Comparison of ENCODE assay signal across 16 cellular contexts in genomic region chr19:45099465-45100201, GRCh38. TPM values are rescaled to one million over a fixed set of nuclear protein-coding genes. Genes with fewer than 3 reads are reported as not detected.
DNase-seq lines count a peak whose midpoint lies in the region; ATAC-seq, FAIRE-seq and TF ChIP-seq lines count a peak whose summit lies in the region.
"Had no signal": no experiment of that assay in that cellular context is flagged by ENCODE, and none has a peak within 500 bp of the region (broad histone marks: within the 10 kb centered on the region; RNA-seq: fewer than 3 reads in every experiment).

No MANE protein-coding gene starts in this region.

- TF ChIP-seq POLR2A in endothelial cell of umbilical vein (IDR thresholded peaks at IDR 0.05; ENCODE audit: low read depth, low read length) = no peak

- intact Hi-C loops in CD4-positive, alpha-beta T cell (cut with DNase I, micrococcal nuclease) = loop anchor here in 1 of 2 experiments (5.0 kb wide), 1 partner anchor 88 kb away; no protein-coding TSS in a partner anchor
- intact Hi-C loops in Panc1 (cut with micrococcal nuclease; ENCODE audit: unreplicated experiment) = no loop called here
- intact Hi-C loops in endothelial cell of umbilical vein (cut with micrococcal nuclease) = no loop called here
- intact Hi-C loops in left colon (cut with DNase I, micrococcal nuclease) = loop anchor here in 1 of 2 donors (10.0 kb wide), 1 partner anchor 75 kb away; the partner anchor contains the start of genes BLOC1S3 and TRAPPC6A

- no peak for DNase-seq in CD4-positive, alpha-beta T cell
- no peak for DNase-seq in Panc1 (ENCODE audit: low read depth, low spot score)
- DNase-seq in endothelial cell of umbilical vein (ENCODE audit: low read depth, low spot score) = no peak
- peak; percentile 73 for DNase-seq in neural progenitor cell (ENCODE audit: low spot score)
- no peak for DNase-seq in DMS114 treated with DMSO at 0.1 percent for 48 hours (lab: John Stamatoyannopoulos, UW; ENCODE audit: unreplicated experiment)
- DNase-seq in left colon = no peak
- no peak for DNase-seq in GM19240 (ENCODE audit: insufficient read length, low spot score)
- DNase-seq: activated T-cell treated with anti-CD3 and anti-CD28 coated beads, Interleukin-2, amount 50 U/mL, for 1 hour; CD4-positive, CD25-positive, alpha-beta regulatory T cell; effector CD4-positive, alpha-beta T cell; NCI-H2171; stimulated activated CD4-positive, alpha-beta T cell treated with anti-CD3 and anti-CD28 coated beads, Interleukin-15, amount 100 ng/mL, for 24 hours had no signal

- H3K4me2 ChIP-seq in endothelial cell of umbilical vein (ENCODE audit: insufficient read depth, low read length) = no peak overlapping the region
- H3K4me2 ChIP-seq in neural progenitor cell = peak overlapping the region; percentile 17

- no peaks in the 10 kb centered on the region for H3K9me3 ChIP-seq in CD4-positive, alpha-beta T cell (ENCODE audit: control insufficient read depth, low read length)
- no peaks in the 10 kb centered on the region for H3K9me3 ChIP-seq in Panc1 (ENCODE audit: control insufficient read depth, insufficient read depth, low read depth, low read length)
- no peaks in the 10 kb centered on the region for H3K9me3 ChIP-seq in endothelial cell of umbilical vein (replicated peaks; ENCODE audit: control insufficient read depth, insufficient read depth, low read length)
- no peaks in the 10 kb centered on the region for H3K9me3 ChIP-seq in neural progenitor cell (ENCODE audit: low read depth)
- H3K9me3 ChIP-seq: testis had no signal

- H3K27ac Mint-ChIP-seq in CD4-positive, alpha-beta T cell = peak overlapping the region; percentile 47
- no peak overlapping the region for H3K27ac Mint-ChIP-seq in neural progenitor cell

- dilution Hi-C loops in endothelial cell of umbilical vein (cut with MboI; ENCODE audit: extremely low pct_ligation_motif_present, low sequenced_read_pairs) = no loop called here

- H3K27ac ChIP-seq in CD4-positive, alpha-beta T cell (ENCODE audit: low read depth, low read length) = no peak overlapping the region
- H3K27ac ChIP-seq in Panc1 (ENCODE audit: low read length) = 0 out of 2 replicates have a peak overlapping the region, but pooled peaks have one; percentile 29
- no peak overlapping the region for H3K27ac ChIP-seq in endothelial cell of umbilical vein (ENCODE audit: insufficient read depth, low read depth, low read length)
- H3K27ac ChIP-seq in neural progenitor cell = no peak overlapping the region
- H3K27ac ChIP-seq: HL-60 had no signal

- peaks cover 21% of the 10 kb centered on the region for H3F3A ChIP-seq in neural progenitor cell (ENCODE audit: low read depth)

- POLR2A ChIA-PET in CD4-positive, alpha-beta T cell (lab: Charles Lee) = no interaction called here
- POLR2A ChIA-PET in Panc1 (lab: Charles Lee) = no interaction called here
- POLR2A ChIA-PET in endothelial cell of umbilical vein (lab: Charles Lee) = no interaction called here

- in situ Hi-C loops in Panc1 (cut with HindIII; ENCODE audit: low pct_unique_long_range_greater_than_20kb, low sequenced_read_pairs) = no loop called here

- no peak for FAIRE-seq in endothelial cell of umbilical vein (lab: Jason Lieb, UNC)

- no peak for ATAC-seq in CD4-positive, alpha-beta T cell (ENCODE audit: poor library complexity)
- ATAC-seq in Panc1 (peak; percentile 5; the same call in 1 of the 2 replicates), left colon (no peak), GM18498 (IDR thresholded peaks at IDR 0.05; ENCODE audit: unreplicated experiment) (no peak)

- TF ChIP-seq CTCF in CD4-positive, alpha-beta T cell (IDR thresholded peaks at IDR 0.05) = no peak
- TF ChIP-seq CTCF in Panc1 (IDR thresholded peaks at IDR 0.05) = no peak
- TF ChIP-seq CTCF in endothelial cell of umbilical vein (IDR thresholded peaks at IDR 0.05; ENCODE audit: extremely low read depth in 1 of 2, insufficient read depth in 1 of 2, low read depth in 1 of 2, low read length in 2 of 2) = no peak
- TF ChIP-seq CTCF in neural progenitor cell (IDR thresholded peaks at IDR 0.05) = no peak

- H3K9ac ChIP-seq in endothelial cell of umbilical vein (replicated peaks; ENCODE audit: extremely low read depth, insufficient read depth, low read length) (no peak overlapping the region), neural progenitor cell (peak overlapping the region; percentile 19)

- H3K9me3 Mint-ChIP-seq in CD4-positive, alpha-beta T cell = no peaks in the 10 kb centered on the region
- H3K9me3 Mint-ChIP-seq in neural progenitor cell = no peaks in the 10 kb centered on the region

- no peaks in the 10 kb centered on the region for H3K9me1 ChIP-seq in endothelial cell of umbilical vein (replicated peaks; ENCODE audit: control insufficient read depth, extremely low read depth, insufficient read depth, low read length)

- no peaks in the 10 kb centered on the region for H3K36me3 ChIP-seq in Panc1 (ENCODE audit: control insufficient read depth, insufficient read depth, low read length)
- no peaks in the 10 kb centered on the region for H3K36me3 ChIP-seq in endothelial cell of umbilical vein (ENCODE audit: control insufficient read depth in 2 of 2, extremely low read depth in 1 of 2, insufficient read depth in 2 of 2, low read length in 2 of 2)
- no peaks in the 10 kb centered on the region for H3K36me3 ChIP-seq in neural progenitor cell

- peaks cover 99% of the 10 kb centered on the region for H3K79me2 ChIP-seq in endothelial cell of umbilical vein (ENCODE audit: control insufficient read depth, insufficient read depth, low read length)
- peaks cover 95% of the 10 kb centered on the region for H3K79me2 ChIP-seq in neural progenitor cell (ENCODE audit: low read depth)

- H3K27me3 ChIP-seq in CD4-positive, alpha-beta T cell (ENCODE audit: control insufficient read depth, insufficient read depth, low read length) = no peaks in the 10 kb centered on the region
- H3K27me3 ChIP-seq in Panc1 (ENCODE audit: control insufficient read depth, insufficient read depth, low read length) = no peaks in the 10 kb centered on the region
- no peaks in the 10 kb centered on the region for H3K27me3 ChIP-seq in endothelial cell of umbilical vein (ENCODE audit: control insufficient read depth in 2 of 2, insufficient read depth in 2 of 2, low read length in 2 of 2)
- no peaks in the 10 kb centered on the region for H3K27me3 ChIP-seq in neural progenitor cell
- H3K27me3 ChIP-seq: testis had no signal

- H3K4me3 Mint-ChIP-seq in CD4-positive, alpha-beta T cell = no peak overlapping the region
- H3K4me3 Mint-ChIP-seq in neural progenitor cell = peak overlapping the region; percentile 68

- no peaks in the 10 kb centered on the region for H4K20me1 ChIP-seq in endothelial cell of umbilical vein (replicated peaks; ENCODE audit: control insufficient read depth, extremely low read depth, insufficient read depth, low read length)
- peaks cover 100% of the 10 kb centered on the region for H4K20me1 ChIP-seq in neural progenitor cell (ENCODE audit: low read depth)

- H2AFZ ChIP-seq in endothelial cell of umbilical vein (ENCODE audit: low read depth, low read length) (no peak overlapping the region), neural progenitor cell (replicated peaks) (no peak overlapping the region)

- peaks cover 45% of the 10 kb centered on the region for H3K4me1 ChIP-seq in Panc1 (ENCODE audit: control insufficient read depth, insufficient read depth, low read length)
- H3K4me1 ChIP-seq in endothelial cell of umbilical vein (ENCODE audit: control insufficient read depth, extremely low read depth, insufficient read depth, low read length) = peaks cover 17% of the 10 kb centered on the region
- H3K4me1 ChIP-seq in neural progenitor cell = peaks cover 32% of the 10 kb centered on the region

- H3K27me3 Mint-ChIP-seq in CD4-positive, alpha-beta T cell = no peaks in the 10 kb centered on the region
- H3K27me3 Mint-ChIP-seq in neural progenitor cell (ENCODE audit: insufficient read depth, low read depth) = peaks cover 7% of the 10 kb centered on the region
- H3K27me3 Mint-ChIP-seq: CD4-positive, CD25-positive, alpha-beta regulatory T cell had no signal

- peaks cover 76% of the 10 kb centered on the region for H3K4me1 Mint-ChIP-seq in CD4-positive, alpha-beta T cell (ENCODE audit: low read depth)
- peaks cover 87% of the 10 kb centered on the region for H3K4me1 Mint-ChIP-seq in neural progenitor cell

- CTCF ChIA-PET in CD4-positive, alpha-beta T cell (lab: Charles Lee) = no interaction called here
- CTCF ChIA-PET in Panc1 (lab: Charles Lee) (no interaction called here), endothelial cell of umbilical vein (lab: Charles Lee) (no interaction called here)

- H3K4me3 ChIP-seq in Panc1 (ENCODE audit: low read depth in 2 of 2, low read length in 2 of 2) (no peak overlapping the region), endothelial cell of umbilical vein (replicated peaks in 1 of 3; ENCODE audit: insufficient read depth in 1 of 3, low read depth in 1 of 3, low read length in 3 of 3) (no peak overlapping the region), neural progenitor cell (no peak overlapping the region)
- H3K4me3 ChIP-seq: testis had no signal

- BruUV-seq in Panc1 (replicated peaks; lab: Mats Ljungman, UMichigan) (no TSS peak), endothelial cell of umbilical vein (replicated peaks; lab: Mats Ljungman, UMichigan) (no TSS peak)

- no peaks in the 10 kb centered on the region for H3K36me3 Mint-ChIP-seq in CD4-positive, alpha-beta T cell (ENCODE audit: low read depth)
- H3K36me3 Mint-ChIP-seq in neural progenitor cell = peaks cover 8% of the 10 kb centered on the region
- H3K36me3 Mint-ChIP-seq: CD4-positive, CD25-positive, alpha-beta regulatory T cell had no signal

RNA-seq across cellular contexts. Expression of gene PPP1R37, which starts 6.7 kb away (rescaled TPM):
- 10 to 100 TPM; 17.2 to 19.6 TPM for total RNA-seq in CD4-positive, alpha-beta T cell
- total RNA-seq in Panc1 (2021; ENCODE audit: unreplicated experiment) (20.4 TPM), endothelial cell of umbilical vein (27.1 and 28.5 TPM in 2 replicates), neural progenitor cell (ENCODE audit: low replicate concordance) (8.1 and 34.1 TPM in 2 replicates), left colon (10 to 100 TPM; 31.6 to 33.1 TPM)
- 25.9 TPM for polyA plus RNA-seq in Panc1 (2012; ENCODE audit: insufficient read length)
- polyA plus RNA-seq in endothelial cell of umbilical vein = 16.2 and 18.6 TPM in 2 replicates
- polyA plus RNA-seq in endothelial cell of umbilical vein (2011; cell fraction: cytosol; rRNA removed) = 12.6 and 17.7 TPM in 2 replicates
- 35.2 and 40.6 TPM in 2 replicates for polyA plus RNA-seq in endothelial cell of umbilical vein (2011; cell fraction: nucleus; rRNA removed)
- 15.2 and 20.4 TPM in 2 replicates for polyA plus RNA-seq in endothelial cell of umbilical vein (2012)
- polyA minus RNA-seq in endothelial cell of umbilical vein = 10.0 and 10.5 TPM in 2 replicates
- polyA minus RNA-seq in endothelial cell of umbilical vein (2011; cell fraction: cytosol; rRNA and poly(A)+ RNA removed) = 12.6 TPM
- polyA minus RNA-seq in endothelial cell of umbilical vein (2011; cell fraction: nucleus; rRNA and poly(A)+ RNA removed) = 11.8 and 14.1 TPM in 2 replicates

RNA-seq across cellular contexts. Expression of gene GEMIN7, which starts 20.6 kb away (rescaled TPM):
- total RNA-seq in CD4-positive, alpha-beta T cell = 1 to 10 TPM; 4.0 to 4.8 TPM
- total RNA-seq in Panc1 (2021; ENCODE audit: unreplicated experiment) (29.5 TPM), endothelial cell of umbilical vein (30.3 and 34.2 TPM in 2 replicates), neural progenitor cell (ENCODE audit: low replicate concordance) (7.3 and 32.6 TPM in 2 replicates), left colon (10 to 100 TPM; 18.1 to 22.8 TPM)
- polyA plus RNA-seq in Panc1 (2012; ENCODE audit: insufficient read length) = 27.3 TPM
- 53.7 and 55.6 TPM in 2 replicates for polyA plus RNA-seq in endothelial cell of umbilical vein
- 35.0 and 46.4 TPM in 2 replicates for polyA plus RNA-seq in endothelial cell of umbilical vein (2011; cell fraction: cytosol; rRNA removed)
- 20.9 and 25.6 TPM in 2 replicates for polyA plus RNA-seq in endothelial cell of umbilical vein (2011; cell fraction: nucleus; rRNA removed)
- 34.5 and 38.7 TPM in 2 replicates for polyA plus RNA-seq in endothelial cell of umbilical vein (2012)
- 9.1 and 10.5 TPM in 2 replicates for polyA minus RNA-seq in endothelial cell of umbilical vein
- polyA minus RNA-seq in endothelial cell of umbilical vein (2011; cell fraction: cytosol; rRNA and poly(A)+ RNA removed) = 17.5 TPM
- 5.8 and 10.1 TPM in 2 replicates for polyA minus RNA-seq in endothelial cell of umbilical vein (2011; cell fraction: nucleus; rRNA and poly(A)+ RNA removed)

RNA-seq across cellular contexts. Expression of gene ZNF296, which starts 23.4 kb away (rescaled TPM):
- 1 to 10 TPM; 2.0 to 2.4 TPM for total RNA-seq in CD4-positive, alpha-beta T cell
- total RNA-seq in Panc1 (2021; ENCODE audit: unreplicated experiment) (6.7 TPM), endothelial cell of umbilical vein (1.8 and 2.1 TPM in 2 replicates), neural progenitor cell (ENCODE audit: low replicate concordance) (0.53 TPM in 1 of 2 replicates, not detected in the other), left colon (1 to 10 TPM; 4.0 to 6.1 TPM)
- 8.6 TPM for polyA plus RNA-seq in Panc1 (2012; ENCODE audit: insufficient read length)
- 0.35 and 0.46 TPM in 2 replicates for polyA plus RNA-seq in endothelial cell of umbilical vein
- 0.12 and 0.16 TPM in 2 replicates for polyA plus RNA-seq in endothelial cell of umbilical vein (2011; cell fraction: cytosol; rRNA removed)
- 0.26 and 0.34 TPM in 2 replicates for polyA plus RNA-seq in endothelial cell of umbilical vein (2011; cell fraction: nucleus; rRNA removed)
- polyA plus RNA-seq in endothelial cell of umbilical vein (2012) = 0.94 and 1.3 TPM in 2 replicates
- polyA minus RNA-seq in endothelial cell of umbilical vein = 0.17 TPM in 1 of 2 replicates, not detected in the other
- 3.0 TPM for polyA minus RNA-seq in endothelial cell of umbilical vein (2011; cell fraction: cytosol; rRNA and poly(A)+ RNA removed)
- polyA minus RNA-seq in endothelial cell of umbilical vein (2011; cell fraction: nucleus; rRNA and poly(A)+ RNA removed) = 0.38 TPM in 1 of 2 replicates, not detected in the other
- total RNA-seq: H4 had no signal
